Comparison of ENCODE assay signal across 8 cellular contexts in genomic region chr6:28816909-28817807, GRCh38.
DNase-seq lines count a peak whose midpoint lies in the region; ATAC-seq lines count a peak whose summit lies in the region.

No MANE protein-coding gene starts in this region.

- peaks cover 0 to under 1% (median 0%) of the 10 kb centered on the region in 3 experiments for H3K9me3 ChIP-seq in naive thymus-derived CD4-positive, alpha-beta T cell (ENCODE audit: control insufficient read depth in 2 of 3, low read length in 3 of 3)

- H2AFZ ChIP-seq in ACC112 (ENCODE audit: low read length, unreplicated experiment) = no peak overlapping the region

- intact Hi-C loops in naive thymus-derived CD4-positive, alpha-beta T cell (cut with micrococcal nuclease) = loop anchor here (10.0 kb wide), 3 partner anchors 1142 to 1522 kb away; no protein-coding TSS in a partner anchor

- peaks cover 5% of the 10 kb centered on the region for H3K4me1 ChIP-seq in ACC112 (ENCODE audit: control insufficient read depth, insufficient read depth, low read length, unreplicated experiment)
- H3K4me1 ChIP-seq in naive thymus-derived CD4-positive, alpha-beta T cell (ENCODE audit: control insufficient read depth in 2 of 2, insufficient read depth in 2 of 2, low read length in 2 of 2) = no peaks in the 10 kb centered on the region

- peak overlapping the region; percentile 65 for H3K4me3 ChIP-seq in ACC112 (ENCODE audit: low read depth, low read length)
- no peak overlapping the region for H3K4me3 ChIP-seq in naive thymus-derived CD4-positive, alpha-beta T cell (ENCODE audit: low read length)

- H3K4me3 Mint-ChIP-seq in stimulated activated naive B cell treated with anti-CD40 and anti-IgM and Interleukin-4, amounts not matched to agents 10 μg/mL and 1 μg/mL and 100 μg/mL, for 72 hours = peak overlapping the region in 1 of 2 donors; percentile 10
- peak overlapping the region in 2 of 10 donors; percentile 7 to 8 for H3K4me3 Mint-ChIP-seq in naive thymus-derived CD4-positive, alpha-beta T cell

- H3K4me1 Mint-ChIP-seq in stimulated activated naive B cell treated with anti-CD40 and anti-IgM and Interleukin-4, amounts not matched to agents 10 μg/mL and 1 μg/mL and 100 μg/mL, for 72 hours = peaks cover 8 to 11% of the 10 kb centered on the region in 2 donors
- peaks cover 2 to 21% (median 9%) of the 10 kb centered on the region in 7 donors for H3K4me1 Mint-ChIP-seq in naive thymus-derived CD4-positive, alpha-beta T cell

- ATAC-seq in GM19351 (IDR thresholded peaks at IDR 0.05; ENCODE audit: unreplicated experiment) = peak; percentile 49
- ATAC-seq in stimulated activated naive B cell treated with anti-CD40 and anti-IgM and Interleukin-4, amounts not matched to agents 10 μg/mL and 1 μg/mL and 100 μg/mL, for 72 hours (replicated peaks) = peak; percentile 5 to 54
- ATAC-seq in naive thymus-derived CD4-positive, alpha-beta T cell = no peak
- ATAC-seq in HG03521 (IDR thresholded peaks at IDR 0.05; ENCODE audit: unreplicated experiment) = no peak

- no peaks in the 10 kb centered on the region for H3K36me3 ChIP-seq in ACC112 (ENCODE audit: insufficient read depth, low read length)
- no peaks in the 10 kb centered on the region for H3K36me3 ChIP-seq in naive thymus-derived CD4-positive, alpha-beta T cell (ENCODE audit: control insufficient read depth in 2 of 3, insufficient read depth in 3 of 3, low read length in 3 of 3)

- H3K27me3 ChIP-seq in ACC112 (ENCODE audit: insufficient read depth, low read length) = peaks cover 81% of the 10 kb centered on the region
- peaks cover 23 to 45% of the 10 kb centered on the region in 2 donors for H3K27me3 ChIP-seq in naive thymus-derived CD4-positive, alpha-beta T cell (ENCODE audit: control insufficient read depth in 2 of 2, insufficient read depth in 2 of 2, low read length in 2 of 2)

- CTCF ChIA-PET in naive thymus-derived CD4-positive, alpha-beta T cell (lab: Charles Lee) = no interaction called here

- peaks cover 76 to 85% of the 10 kb centered on the region in 2 donors for H3K27me3 Mint-ChIP-seq in stimulated activated naive B cell treated with anti-CD40 and anti-IgM and Interleukin-4, amounts not matched to agents 10 μg/mL and 1 μg/mL and 100 μg/mL, for 72 hours
- H3K27me3 Mint-ChIP-seq in naive thymus-derived CD4-positive, alpha-beta T cell = peaks cover 75 to 91% (median 88%) of the 10 kb centered on the region in 5 donors

- no peak overlapping the region for H3K27ac ChIP-seq in ACC112 (ENCODE audit: low read depth, low read length)
- no peak overlapping the region for H3K27ac ChIP-seq in naive thymus-derived CD4-positive, alpha-beta T cell (ENCODE audit: low read depth, low read length)

- DNase-seq in NCI-H524 (lab: John Stamatoyannopoulos, UW) (peak; percentile 43 to 82), cerebellar cortex (ENCODE audit: low spot score) (peak; percentile 56), DMS79 (lab: John Stamatoyannopoulos, UW) (no peak)
- DNase-seq in stimulated activated naive B cell treated with anti-CD40 and anti-IgM and Interleukin-4, amounts not matched to agents 10 μg/mL and 1 μg/mL and 100 μg/mL, for 72 hours = no peak
- DNase-seq in naive thymus-derived CD4-positive, alpha-beta T cell = no peak

- peaks cover 3 to 14% of the 10 kb centered on the region in 2 donors for H3K36me3 Mint-ChIP-seq in stimulated activated naive B cell treated with anti-CD40 and anti-IgM and Interleukin-4, amounts not matched to agents 10 μg/mL and 1 μg/mL and 100 μg/mL, for 72 hours
- H3K36me3 Mint-ChIP-seq in naive thymus-derived CD4-positive, alpha-beta T cell = peaks cover 0 to 14% (median 4%) of the 10 kb centered on the region in 5 donors

- no peaks in the 10 kb centered on the region for H3K79me2 ChIP-seq in ACC112 (ENCODE audit: control insufficient read depth, insufficient read depth, low read length, unreplicated experiment)

- peaks cover 3 to 10% of the 10 kb centered on the region in 2 donors for H3K9me3 Mint-ChIP-seq in stimulated activated naive B cell treated with anti-CD40 and anti-IgM and Interleukin-4, amounts not matched to agents 10 μg/mL and 1 μg/mL and 100 μg/mL, for 72 hours
- H3K9me3 Mint-ChIP-seq in naive thymus-derived CD4-positive, alpha-beta T cell = peaks cover 0 to 61% (median 25%) of the 10 kb centered on the region in 11 donors

- POLR2A ChIA-PET in naive thymus-derived CD4-positive, alpha-beta T cell (lab: Charles Lee) = no interaction called here

- peak overlapping the region; percentile 56 for H3K27ac Mint-ChIP-seq in stimulated activated naive B cell treated with anti-CD40 and anti-IgM and Interleukin-4, amounts not matched to agents 10 μg/mL and 1 μg/mL and 100 μg/mL, for 72 hours
- peak overlapping the region in 2 of 9 donors; percentile 44 to 49 for H3K27ac Mint-ChIP-seq in naive thymus-derived CD4-positive, alpha-beta T cell

Comparison
In these comparisons a context has a peak if more than half of its experiments do, and no peak if none do; other contexts are left out.
1. ATAC-seq: peak in GM19351 (single experiment) and stimulated activated naive B cell treated with anti-CD40 and anti-IgM and Interleukin-4, amounts not matched to agents 10 μg/mL and 1 μg/mL and 100 μg/mL, for 72 hours (2 of 2); none in naive thymus-derived CD4-positive, alpha-beta T cell (single experiment) and HG03521 (single experiment).
2. DNase-seq: peak in NCI-H524 (2 of 2) and cerebellar cortex (single experiment); none in stimulated activated naive B cell treated with anti-CD40 and anti-IgM and Interleukin-4, amounts not matched to agents 10 μg/mL and 1 μg/mL and 100 μg/mL, for 72 hours (single experiment), naive thymus-derived CD4-positive, alpha-beta T cell (0 of 9) and DMS79 (single experiment).